17 cellular contexts compared by ENCODE assay signal in the genomic region with DNA sequence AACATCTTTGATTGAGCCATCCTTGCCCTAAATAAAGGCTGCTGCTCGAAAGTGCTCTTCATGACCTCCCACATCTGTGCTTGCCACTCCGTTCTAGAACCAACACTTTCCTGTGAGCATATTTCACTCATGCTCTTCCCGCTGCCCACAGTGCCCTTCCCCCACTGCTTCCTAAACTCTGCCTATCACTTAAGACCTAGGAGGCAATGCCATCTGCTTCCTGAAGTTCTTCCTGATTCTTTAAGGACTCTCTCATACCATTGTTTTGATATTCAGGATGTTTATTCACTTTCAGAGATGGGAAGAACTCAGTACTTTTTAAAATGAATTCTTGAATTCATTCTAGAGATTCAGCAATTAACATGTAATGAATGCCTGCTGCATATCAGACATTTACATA.
"Had no signal": no experiment of that assay in that cellular context is flagged by ENCODE, and none has a peak within 500 bp of the region (broad histone marks: within the 10 kb centered on the region; RNA-seq: fewer than 3 reads in every experiment).

No MANE protein-coding gene starts in this region.

- H3K4me3 Mint-ChIP-seq: endodermal cell; naive thymus-derived CD4-positive, alpha-beta T cell; nephron progenitor cell; stimulated activated naive B cell treated with anti-CD40 and anti-IgM and Interleukin-4, amounts not matched to agents 10 μg/mL and 1 μg/mL and 100 μg/mL, for 72 hours had no signal

- H3K27ac Mint-ChIP-seq: endodermal cell; nephron progenitor cell; stimulated activated naive B cell treated with anti-CD40 and anti-IgM and Interleukin-4, amounts not matched to agents 10 μg/mL and 1 μg/mL and 100 μg/mL, for 72 hours had no signal

- H3K4me1 Mint-ChIP-seq: endodermal cell; stimulated activated naive B cell treated with anti-CD40 and anti-IgM and Interleukin-4, amounts not matched to agents 10 μg/mL and 1 μg/mL and 100 μg/mL, for 72 hours had no signal

- DNase-seq: endodermal cell; heart right ventricle; islet precursor cell; left ventricle myocardium inferior; lower lobe of right lung; mesenchymal stem cell; naive thymus-derived CD4-positive, alpha-beta T cell; nephron progenitor cell; retina; right lobe of liver; stimulated activated CD4-positive, alpha-beta T cell treated with anti-CD3 and anti-CD28 coated beads, Interleukin-4, amount 100 ng/mL, for 1 hour; stimulated activated CD8-positive, alpha-beta memory T cell treated with anti-CD3 and anti-CD28 coated beads, Interleukin-4, amount 100 ng/mL, for 48 hours; stimulated activated naive B cell treated with anti-CD40 and anti-IgM and Interleukin-4, amounts not matched to agents 10 μg/mL and 1 μg/mL and 100 μg/mL, for 72 hours; stomach; substantia nigra; transverse colon had no signal

- H3K27me3 Mint-ChIP-seq: naive thymus-derived CD4-positive, alpha-beta T cell; stimulated activated naive B cell treated with anti-CD40 and anti-IgM and Interleukin-4, amounts not matched to agents 10 μg/mL and 1 μg/mL and 100 μg/mL, for 72 hours had no signal

- H3K9me3 Mint-ChIP-seq: endodermal cell; naive thymus-derived CD4-positive, alpha-beta T cell; stimulated activated naive B cell treated with anti-CD40 and anti-IgM and Interleukin-4, amounts not matched to agents 10 μg/mL and 1 μg/mL and 100 μg/mL, for 72 hours had no signal

- ATAC-seq: esophagus mucosa; heart right ventricle; lower lobe of right lung; naive thymus-derived CD4-positive, alpha-beta T cell; right lobe of liver; stimulated activated naive B cell treated with anti-CD40 and anti-IgM and Interleukin-4, amounts not matched to agents 10 μg/mL and 1 μg/mL and 100 μg/mL, for 72 hours had no signal
